ENCODE assay signal across 14 cellular contexts in the genomic region with DNA sequence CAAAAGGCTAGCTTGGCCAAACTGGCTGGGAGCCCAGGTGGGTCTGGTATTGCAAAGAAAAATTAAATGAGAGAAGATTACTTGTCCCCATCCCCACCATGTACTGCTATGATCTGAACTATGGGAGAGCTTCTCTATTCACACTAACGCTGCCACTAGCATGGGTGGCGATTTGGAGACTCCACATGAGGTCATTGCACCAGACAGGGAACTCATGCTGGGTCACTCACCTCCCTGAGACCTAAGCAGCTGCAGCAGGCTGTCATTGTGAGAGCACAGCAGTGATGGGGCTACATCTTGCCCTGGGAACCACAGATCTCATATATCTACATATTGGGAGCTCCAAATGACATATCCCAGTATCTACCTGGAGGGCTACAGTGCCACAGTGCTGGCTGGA. TPM values are rescaled to one million over a fixed set of nuclear protein-coding genes. Genes with fewer than 3 reads are reported as not detected.
A peak's percentile ranks its signal among the peaks of the same experiment; 100 is the strongest.
DNase-seq lines count a peak whose midpoint lies in the region; ATAC-seq and TF ChIP-seq lines count a peak whose summit lies in the region.
"Had no signal": no experiment of that assay in that cellular context is flagged by ENCODE, and none has a peak within 500 bp of the region (broad histone marks: within the 10 kb centered on the region; RNA-seq: fewer than 3 reads in every experiment).

No MANE protein-coding gene starts in this region.

- no peak overlapping the region for H3K4me3 Mint-ChIP-seq in GM23338
- H3K4me3 Mint-ChIP-seq: CD14-positive monocyte; CD8-positive, alpha-beta T cell had no signal

- H3K23ac ChIP-seq in neuronal stem cell (ENCODE audit: low read depth, low read length, poor library complexity), result no peak overlapping the region

- H3K4ac ChIP-seq in neuronal stem cell (ENCODE audit: low read length), result no peak overlapping the region

- H4K91ac ChIP-seq in neuronal stem cell (ENCODE audit: low read depth, low read length, poor library complexity), result no peak overlapping the region

- H3K79me2 ChIP-seq in GM23338 (replicated peaks; ENCODE audit: insufficient read depth), result no peaks in the 10 kb centered on the region

- H4K8ac ChIP-seq in neuronal stem cell (ENCODE audit: low read depth, low read length), result no peak overlapping the region

- peaks cover 29% of the 10 kb centered on the region for H3K9me3 Mint-ChIP-seq in GM23338

- H3K27ac ChIP-seq in GM23338 (ENCODE audit: low read depth) (no peak overlapping the region), neuronal stem cell (replicated peaks; ENCODE audit: low read length) (no peak overlapping the region)

- no peak overlapping the region for H3K4me2 ChIP-seq in GM23338
- no peak overlapping the region for H3K4me2 ChIP-seq in neuronal stem cell (ENCODE audit: insufficient read depth, low read length, poor library complexity, severe bottlenecking)

- H3K36me3 ChIP-seq in GM23338 (ENCODE audit: insufficient read depth) (no peaks in the 10 kb centered on the region; the same call in 1 of the 2 replicates), neuronal stem cell (replicated peaks in 1 of 2; ENCODE audit: control insufficient read depth in 2 of 2, insufficient read depth in 2 of 2, low read length in 2 of 2) (no peaks in the 10 kb centered on the region)

- H2BK120ac ChIP-seq in neuronal stem cell (ENCODE audit: low read depth, low read length), result no peak overlapping the region

- H2BK15ac ChIP-seq in neuronal stem cell (ENCODE audit: low read length), result no peak overlapping the region

- H3K14ac ChIP-seq in neuronal stem cell (ENCODE audit: low read length), result no peak overlapping the region

- H3K27me3 Mint-ChIP-seq in GM23338 (ENCODE audit: insufficient read depth, low read depth, poor library complexity), result no peaks in the 10 kb centered on the region

- no peaks in the 10 kb centered on the region; the same call in 1 of the 2 replicates for H3K4me1 ChIP-seq in GM23338 (ENCODE audit: insufficient read depth)
- H3K4me1 ChIP-seq in neuronal stem cell (ENCODE audit: control insufficient read depth in 2 of 2, insufficient read depth in 1 of 2, low read depth in 1 of 2, low read length in 2 of 2), result peaks cover 6 to 10% of the 10 kb centered on the region in 2 donors

- H2BK5ac ChIP-seq in neuronal stem cell (ENCODE audit: low read length), result no peak overlapping the region

- H3K9me2 ChIP-seq in GM23338 (ENCODE audit: insufficient read depth), result 0 out of 2 replicates have a peak, but pooled peaks cover 3% of the 10 kb centered on the region

- H3K9me3 ChIP-seq in neuronal stem cell (replicated peaks in 1 of 2; ENCODE audit: control insufficient read depth in 2 of 2, insufficient read depth in 1 of 2, low read depth in 1 of 2, low read length in 2 of 2), result peaks cover 2 to 6% of the 10 kb centered on the region in 2 donors

- no peaks in the 10 kb centered on the region for H3F3A ChIP-seq in GM23338 (replicated peaks; ENCODE audit: low read depth)

- peaks cover 2% of the 10 kb centered on the region; the same call in 1 of the 3 replicates for H3K4me1 Mint-ChIP-seq in GM23338
- H3K4me1 Mint-ChIP-seq: CD14-positive monocyte had no signal

- no peaks in the 10 kb centered on the region for H4K20me1 ChIP-seq in GM23338 (replicated peaks; ENCODE audit: insufficient read depth)

- H3K9ac ChIP-seq in neuronal stem cell (ENCODE audit: low read depth, low read length, poor library complexity), result no peak overlapping the region

- TF ChIP-seq CTCF in GM23338 (conservative IDR thresholded peaks at IDR 0.05; ENCODE audit: low read depth in 2 of 2), result no peak
- no peak for TF ChIP-seq CTCF in choroid plexus epithelial cell (conservative IDR thresholded peaks at IDR 0.05; ENCODE audit: low read depth, low read length)
- TF ChIP-seq CTCF in omental fat pad (IDR thresholded peaks at IDR 0.05), result no peak

- peak; percentile 16 for DNase-seq in DMS53 (lab: John Stamatoyannopoulos, UW)
- DNase-seq in DMS53 treated with DMSO at 0.1 percent for 48 hours (lab: John Stamatoyannopoulos, UW; ENCODE audit: unreplicated experiment), result no peak
- DNase-seq in GM23338 (ENCODE audit: low spot score), result no peak
- DNase-seq in choroid plexus epithelial cell (ENCODE audit: low read depth), result peak; percentile 5
- no peak for DNase-seq in neuronal stem cell (ENCODE audit: low spot score)
- no peak for DNase-seq in omental fat pad (ENCODE audit: low spot score)
- no peak for DNase-seq in NCI-H1436 (lab: John Stamatoyannopoulos, UW)
- DNase-seq in NCI-H2227 (lab: John Stamatoyannopoulos, UW; ENCODE audit: unreplicated experiment), result no peak
- DNase-seq: CD8-positive, alpha-beta T cell; COR-L47; DMS153; GF-D8 had no signal

- no peak overlapping the region for H3K27ac Mint-ChIP-seq in GM23338
- H3K27ac Mint-ChIP-seq: CD14-positive monocyte; CD8-positive, alpha-beta T cell had no signal

- H3K4me3 ChIP-seq in GM23338 (no peak overlapping the region), choroid plexus epithelial cell (ENCODE audit: low read depth, low read length) (no peak overlapping the region), neuronal stem cell (ENCODE audit: low read length in 2 of 2) (no peak overlapping the region)

- ATAC-seq in GM23338 (peak; percentile 23; the same call in 2 of the 3 replicates), omental fat pad (ENCODE audit: low FRiP score) (no peak)
- ATAC-seq: CD8-positive, alpha-beta T cell; HCT116 had no signal

- no peak overlapping the region for H2BK12ac ChIP-seq in neuronal stem cell (ENCODE audit: low read length)

- no CpG with 5 or more reads among the region's 2 CpGs for WGBS in neuronal stem cell (ENCODE audit: extremely low coverage in 2 of 2, insufficient read length in 2 of 2, insufficient replicate concordance in 1 of 2), 2 donors

- no peak overlapping the region for H2AK5ac ChIP-seq in neuronal stem cell (ENCODE audit: low read depth, low read length)

- no peak overlapping the region for H3K18ac ChIP-seq in neuronal stem cell (ENCODE audit: low read length)

- peaks cover 33% of the 10 kb centered on the region for H3K36me3 Mint-ChIP-seq in GM23338 (ENCODE audit: low read depth)
- H3K36me3 Mint-ChIP-seq: CD14-positive monocyte had no signal

- H2AFZ ChIP-seq in GM23338 (no peak overlapping the region), neuronal stem cell (ENCODE audit: low read length) (peak overlapping the region; percentile 50)

- no peaks in the 10 kb centered on the region for H3K79me1 ChIP-seq in neuronal stem cell (ENCODE audit: low read depth, low read length)

- no peaks in the 10 kb centered on the region for H3K27me3 ChIP-seq in GM23338 (ENCODE audit: insufficient read depth)
- H3K27me3 ChIP-seq in neuronal stem cell (ENCODE audit: control insufficient read depth in 3 of 3, insufficient read depth in 3 of 3, low read depth in 1 of 3, low read length in 3 of 3), result no peaks in the 10 kb centered on the region

TF ChIP-seq in GM23338, 12 proteins besides CTCF, POLR2A, EP300 and RAD21 (continues in another document):
- TF ChIP-seq POLR2AphosphoS5 (IDR thresholded peaks at IDR 0.05; ENCODE audit: low read depth) (no peak), JUNB (IDR thresholded peaks at IDR 0.05; ENCODE audit: unreplicated experiment) (no peak), NANOG (IDR thresholded peaks at IDR 0.05; ENCODE audit: borderline replicate concordance) (no peak), EZH2phosphoT487 (IDR thresholded peaks at IDR 0.05; ENCODE audit: unreplicated experiment) (no peak), ZNF331 (CRISPR knock-in tag; IDR thresholded peaks at IDR 0.05; ENCODE audit: low read depth) (no peak)
- TF ChIP-seq, protein P1, sequence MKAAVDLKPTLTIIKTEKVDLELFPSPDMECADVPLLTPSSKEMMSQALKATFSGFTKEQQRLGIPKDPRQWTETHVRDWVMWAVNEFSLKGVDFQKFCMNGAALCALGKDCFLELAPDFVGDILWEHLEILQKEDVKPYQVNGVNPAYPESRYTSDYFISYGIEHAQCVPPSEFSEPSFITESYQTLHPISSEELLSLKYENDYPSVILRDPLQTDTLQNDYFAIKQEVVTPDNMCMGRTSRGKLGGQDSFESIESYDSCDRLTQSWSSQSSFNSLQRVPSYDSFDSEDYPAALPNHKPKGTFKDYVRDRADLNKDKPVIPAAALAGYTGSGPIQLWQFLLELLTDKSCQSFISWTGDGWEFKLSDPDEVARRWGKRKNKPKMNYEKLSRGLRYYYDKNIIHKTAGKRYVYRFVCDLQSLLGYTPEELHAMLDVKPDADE (IDR thresholded peaks at IDR 0.05), result no peak

RNA-seq across cellular contexts. Expression of a gene that starts 36.3 kb away (rescaled TPM):
- total RNA-seq in GM23338 (2014; rRNA removed; shearing (Covaris generic)), result 48.2 TPM in 2 replicates
- 16.0 and 16.2 TPM in 2 replicates for polyA plus RNA-seq in GM23338 (2016; fragmentation: Nextera tagmentation; extraction: Ambion mirVana)
- polyA plus RNA-seq in neuronal stem cell (2013, experiment 1 of 2), result 25.3 TPM
- 26.0 TPM for polyA plus RNA-seq in neuronal stem cell (2013, experiment 2 of 2)
- total RNA-seq in omental fat pad, result 10 to 100 TPM; 16.0 to 33.4 (median 30.3) TPM
- polyA plus RNA-seq: CD14-positive monocyte had no signal

Comparison
In these comparisons a context has a peak if more than half of its experiments do, and no peak if none do; other contexts are left out.
1. DNase-seq: peak in DMS53 (single experiment) and choroid plexus epithelial cell (single experiment); none in DMS53 treated with DMSO at 0.1 percent for 48 hours (single experiment), GM23338 (single experiment), neuronal stem cell (single experiment), omental fat pad (single experiment), NCI-H1436 (single experiment) and NCI-H2227 (single experiment).